1 cellular context compared by ENCODE assay signal in genomic region chr12:27975222-27976136, GRCh38.
TF ChIP-seq lines count a peak whose summit lies in the region.

No MANE protein-coding gene starts in this region.

TF ChIP-seq in HEK293, 187 proteins besides CTCF, POLR2A, EP300 and RAD21 (continued from another document):
- TF ChIP-seq ZNF398 (tag by site-specific recombination; IDR thresholded peaks at IDR 0.05) = peak; percentile 92
- TF ChIP-seq ZNF777 (tag by site-specific recombination; IDR thresholded peaks at IDR 0.05; ENCODE audit: borderline replicate concordance) = 0 out of 2 replicates have a peak, but pooled peaks have one; percentile 17
- TF ChIP-seq, protein P1, sequence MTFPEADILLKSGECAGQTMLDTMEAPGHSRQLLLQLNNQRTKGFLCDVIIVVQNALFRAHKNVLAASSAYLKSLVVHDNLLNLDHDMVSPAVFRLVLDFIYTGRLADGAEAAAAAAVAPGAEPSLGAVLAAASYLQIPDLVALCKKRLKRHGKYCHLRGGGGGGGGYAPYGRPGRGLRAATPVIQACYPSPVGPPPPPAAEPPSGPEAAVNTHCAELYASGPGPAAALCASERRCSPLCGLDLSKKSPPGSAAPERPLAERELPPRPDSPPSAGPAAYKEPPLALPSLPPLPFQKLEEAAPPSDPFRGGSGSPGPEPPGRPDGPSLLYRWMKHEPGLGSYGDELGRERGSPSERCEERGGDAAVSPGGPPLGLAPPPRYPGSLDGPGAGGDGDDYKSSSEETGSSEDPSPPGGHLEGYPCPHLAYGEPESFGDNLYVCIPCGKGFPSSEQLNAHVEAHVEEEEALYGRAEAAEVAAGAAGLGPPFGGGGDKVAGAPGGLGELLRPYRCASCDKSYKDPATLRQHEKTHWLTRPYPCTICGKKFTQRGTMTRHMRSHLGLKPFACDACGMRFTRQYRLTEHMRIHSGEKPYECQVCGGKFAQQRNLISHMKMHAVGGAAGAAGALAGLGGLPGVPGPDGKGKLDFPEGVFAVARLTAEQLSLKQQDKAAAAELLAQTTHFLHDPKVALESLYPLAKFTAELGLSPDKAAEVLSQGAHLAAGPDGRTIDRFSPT (tag by site-specific recombination; IDR thresholded peaks at IDR 0.05) = no peak
- TF ChIP-seq ZNF10 (tag by site-specific recombination; IDR thresholded peaks at IDR 0.05) = no peak
- TF ChIP-seq, protein P2, sequence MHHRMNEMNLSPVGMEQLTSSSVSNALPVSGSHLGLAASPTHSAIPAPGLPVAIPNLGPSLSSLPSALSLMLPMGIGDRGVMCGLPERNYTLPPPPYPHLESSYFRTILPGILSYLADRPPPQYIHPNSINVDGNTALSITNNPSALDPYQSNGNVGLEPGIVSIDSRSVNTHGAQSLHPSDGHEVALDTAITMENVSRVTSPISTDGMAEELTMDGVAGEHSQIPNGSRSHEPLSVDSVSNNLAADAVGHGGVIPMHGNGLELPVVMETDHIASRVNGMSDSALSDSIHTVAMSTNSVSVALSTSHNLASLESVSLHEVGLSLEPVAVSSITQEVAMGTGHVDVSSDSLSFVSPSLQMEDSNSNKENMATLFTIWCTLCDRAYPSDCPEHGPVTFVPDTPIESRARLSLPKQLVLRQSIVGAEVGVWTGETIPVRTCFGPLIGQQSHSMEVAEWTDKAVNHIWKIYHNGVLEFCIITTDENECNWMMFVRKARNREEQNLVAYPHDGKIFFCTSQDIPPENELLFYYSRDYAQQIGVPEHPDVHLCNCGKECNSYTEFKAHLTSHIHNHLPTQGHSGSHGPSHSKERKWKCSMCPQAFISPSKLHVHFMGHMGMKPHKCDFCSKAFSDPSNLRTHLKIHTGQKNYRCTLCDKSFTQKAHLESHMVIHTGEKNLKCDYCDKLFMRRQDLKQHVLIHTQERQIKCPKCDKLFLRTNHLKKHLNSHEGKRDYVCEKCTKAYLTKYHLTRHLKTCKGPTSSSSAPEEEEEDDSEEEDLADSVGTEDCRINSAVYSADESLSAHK (tag by site-specific recombination; IDR thresholded peaks at IDR 0.05) = no peak
- no peak for TF ChIP-seq ZNF274 (IDR thresholded peaks at IDR 0.05; ENCODE audit: low read length)
- TF ChIP-seq ZNF274 (tag by site-specific recombination; IDR thresholded peaks at IDR 0.05; ENCODE audit: borderline replicate concordance) = no peak
- no peak for TF ChIP-seq BCL6B (tag by site-specific recombination; IDR thresholded peaks at IDR 0.05)
- no peak for TF ChIP-seq ZNF664 (tag by site-specific recombination; IDR thresholded peaks at IDR 0.05)
- TF ChIP-seq ZIC2 (tag by site-specific recombination; IDR thresholded peaks at IDR 0.05) = 0 out of 2 replicates have a peak, but pooled peaks have one; percentile 16
- TF ChIP-seq ZNF660 (tag by site-specific recombination; IDR thresholded peaks at IDR 0.05) = 0 out of 2 replicates have a peak, but pooled peaks have one; percentile 48
- TF ChIP-seq ELK4 (IDR thresholded peaks at IDR 0.05; ENCODE audit: borderline replicate concordance, low read depth, low read length) = no peak
- no peak for TF ChIP-seq SCRT2 (tag by site-specific recombination; IDR thresholded peaks at IDR 0.05)
- TF ChIP-seq GLIS2 (tag by site-specific recombination; IDR thresholded peaks at IDR 0.05) = peak; percentile 66; the same call in 1 of the 2 replicates
- TF ChIP-seq ZFP37 (tag by site-specific recombination; IDR thresholded peaks at IDR 0.05) = no peak
- TF ChIP-seq, protein P3, sequence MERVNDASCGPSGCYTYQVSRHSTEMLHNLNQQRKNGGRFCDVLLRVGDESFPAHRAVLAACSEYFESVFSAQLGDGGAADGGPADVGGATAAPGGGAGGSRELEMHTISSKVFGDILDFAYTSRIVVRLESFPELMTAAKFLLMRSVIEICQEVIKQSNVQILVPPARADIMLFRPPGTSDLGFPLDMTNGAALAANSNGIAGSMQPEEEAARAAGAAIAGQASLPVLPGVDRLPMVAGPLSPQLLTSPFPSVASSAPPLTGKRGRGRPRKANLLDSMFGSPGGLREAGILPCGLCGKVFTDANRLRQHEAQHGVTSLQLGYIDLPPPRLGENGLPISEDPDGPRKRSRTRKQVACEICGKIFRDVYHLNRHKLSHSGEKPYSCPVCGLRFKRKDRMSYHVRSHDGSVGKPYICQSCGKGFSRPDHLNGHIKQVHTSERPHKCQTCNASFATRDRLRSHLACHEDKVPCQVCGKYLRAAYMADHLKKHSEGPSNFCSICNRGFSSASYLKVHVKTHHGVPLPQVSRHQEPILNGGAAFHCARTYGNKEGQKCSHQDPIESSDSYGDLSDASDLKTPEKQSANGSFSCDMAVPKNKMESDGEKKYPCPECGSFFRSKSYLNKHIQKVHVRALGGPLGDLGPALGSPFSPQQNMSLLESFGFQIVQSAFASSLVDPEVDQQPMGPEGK (tag by site-specific recombination; IDR thresholded peaks at IDR 0.05) = peak; percentile 57
- TF ChIP-seq ZNF341 (tag by site-specific recombination; IDR thresholded peaks at IDR 0.05; ENCODE audit: low read depth) = peak; percentile 27; the same call in 1 of the 2 replicates
- no peak for TF ChIP-seq ZNF19 (tag by site-specific recombination; IDR thresholded peaks at IDR 0.05; ENCODE audit: low read depth)
- TF ChIP-seq ZSCAN16 (tag by site-specific recombination; IDR thresholded peaks at IDR 0.05) = no peak
- 0 out of 2 replicates have a peak, but pooled peaks have one; percentile 19 for TF ChIP-seq KLF8 (tag by site-specific recombination; IDR thresholded peaks at IDR 0.05)
- TF ChIP-seq, protein P4, sequence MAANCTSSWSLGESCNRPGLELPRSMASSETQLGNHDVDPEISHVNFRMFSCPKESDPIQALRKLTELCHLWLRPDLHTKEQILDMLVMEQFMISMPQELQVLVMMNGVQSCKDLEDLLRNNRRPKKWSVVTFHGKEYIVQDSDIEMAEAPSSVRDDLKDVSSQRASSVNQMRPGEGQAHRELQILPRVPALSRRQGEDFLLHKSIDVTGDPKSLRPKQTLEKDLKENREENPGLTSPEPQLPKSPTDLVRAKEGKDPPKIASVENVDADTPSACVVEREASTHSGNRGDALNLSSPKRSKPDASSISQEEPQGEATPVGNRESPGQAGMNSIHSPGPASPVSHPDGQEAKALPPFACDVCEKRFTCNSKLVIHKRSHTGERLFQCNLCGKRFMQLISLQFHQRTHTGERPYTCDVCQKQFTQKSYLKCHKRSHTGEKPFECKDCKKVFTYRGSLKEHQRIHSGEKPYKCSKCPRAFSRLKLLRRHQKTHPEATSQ (tag by site-specific recombination; IDR thresholded peaks at IDR 0.05) = no peak
- no peak for TF ChIP-seq ZNF837 (tag by site-specific recombination; IDR thresholded peaks at IDR 0.05)
- TF ChIP-seq ZNF677 (tag by site-specific recombination; IDR thresholded peaks at IDR 0.05) = no peak
- TF ChIP-seq KLF17 (tag by site-specific recombination; IDR thresholded peaks at IDR 0.05) = peak; percentile 33; the same call in 1 of the 2 replicates
- TF ChIP-seq ZNF366 (tag by site-specific recombination; conservative IDR thresholded peaks at IDR 0.05) = peak; percentile 80
- TF ChIP-seq SALL2 (tag by site-specific recombination; IDR thresholded peaks at IDR 0.05; ENCODE audit: borderline replicate concordance) = no peak
- TF ChIP-seq, protein P5, sequence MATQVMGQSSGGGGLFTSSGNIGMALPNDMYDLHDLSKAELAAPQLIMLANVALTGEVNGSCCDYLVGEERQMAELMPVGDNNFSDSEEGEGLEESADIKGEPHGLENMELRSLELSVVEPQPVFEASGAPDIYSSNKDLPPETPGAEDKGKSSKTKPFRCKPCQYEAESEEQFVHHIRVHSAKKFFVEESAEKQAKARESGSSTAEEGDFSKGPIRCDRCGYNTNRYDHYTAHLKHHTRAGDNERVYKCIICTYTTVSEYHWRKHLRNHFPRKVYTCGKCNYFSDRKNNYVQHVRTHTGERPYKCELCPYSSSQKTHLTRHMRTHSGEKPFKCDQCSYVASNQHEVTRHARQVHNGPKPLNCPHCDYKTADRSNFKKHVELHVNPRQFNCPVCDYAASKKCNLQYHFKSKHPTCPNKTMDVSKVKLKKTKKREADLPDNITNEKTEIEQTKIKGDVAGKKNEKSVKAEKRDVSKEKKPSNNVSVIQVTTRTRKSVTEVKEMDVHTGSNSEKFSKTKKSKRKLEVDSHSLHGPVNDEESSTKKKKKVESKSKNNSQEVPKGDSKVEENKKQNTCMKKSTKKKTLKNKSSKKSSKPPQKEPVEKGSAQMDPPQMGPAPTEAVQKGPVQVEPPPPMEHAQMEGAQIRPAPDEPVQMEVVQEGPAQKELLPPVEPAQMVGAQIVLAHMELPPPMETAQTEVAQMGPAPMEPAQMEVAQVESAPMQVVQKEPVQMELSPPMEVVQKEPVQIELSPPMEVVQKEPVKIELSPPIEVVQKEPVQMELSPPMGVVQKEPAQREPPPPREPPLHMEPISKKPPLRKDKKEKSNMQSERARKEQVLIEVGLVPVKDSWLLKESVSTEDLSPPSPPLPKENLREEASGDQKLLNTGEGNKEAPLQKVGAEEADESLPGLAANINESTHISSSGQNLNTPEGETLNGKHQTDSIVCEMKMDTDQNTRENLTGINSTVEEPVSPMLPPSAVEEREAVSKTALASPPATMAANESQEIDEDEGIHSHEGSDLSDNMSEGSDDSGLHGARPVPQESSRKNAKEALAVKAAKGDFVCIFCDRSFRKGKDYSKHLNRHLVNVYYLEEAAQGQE (tag by site-specific recombination; IDR thresholded peaks at IDR 0.05) = peak; percentile 95
- TF ChIP-seq, protein P6, sequence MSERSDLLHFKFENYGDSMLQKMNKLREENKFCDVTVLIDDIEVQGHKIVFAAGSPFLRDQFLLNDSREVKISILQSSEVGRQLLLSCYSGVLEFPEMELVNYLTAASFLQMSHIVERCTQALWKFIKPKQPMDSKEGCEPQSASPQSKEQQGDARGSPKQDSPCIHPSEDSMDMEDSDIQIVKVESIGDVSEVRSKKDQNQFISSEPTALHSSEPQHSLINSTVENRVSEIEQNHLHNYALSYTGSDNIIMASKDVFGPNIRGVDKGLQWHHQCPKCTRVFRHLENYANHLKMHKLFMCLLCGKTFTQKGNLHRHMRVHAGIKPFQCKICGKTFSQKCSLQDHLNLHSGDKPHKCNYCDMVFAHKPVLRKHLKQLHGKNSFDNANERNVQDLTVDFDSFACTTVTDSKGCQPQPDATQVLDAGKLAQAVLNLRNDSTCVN (tag by site-specific recombination; optimal IDR thresholded peaks at IDR 0.05) = peak; percentile 39
- no peak for TF ChIP-seq PRDM6 (tag by site-specific recombination; IDR thresholded peaks at IDR 0.05)
- 0 out of 2 replicates have a peak, but pooled peaks have one; percentile 23 for TF ChIP-seq ZBTB17 (tag by site-specific recombination; IDR thresholded peaks at IDR 0.05)
- no peak for TF ChIP-seq ZNF704 (tag by site-specific recombination; IDR thresholded peaks at IDR 0.05)
